Comparison of ENCODE assay signal across 8 cellular contexts in the genomic region with DNA sequence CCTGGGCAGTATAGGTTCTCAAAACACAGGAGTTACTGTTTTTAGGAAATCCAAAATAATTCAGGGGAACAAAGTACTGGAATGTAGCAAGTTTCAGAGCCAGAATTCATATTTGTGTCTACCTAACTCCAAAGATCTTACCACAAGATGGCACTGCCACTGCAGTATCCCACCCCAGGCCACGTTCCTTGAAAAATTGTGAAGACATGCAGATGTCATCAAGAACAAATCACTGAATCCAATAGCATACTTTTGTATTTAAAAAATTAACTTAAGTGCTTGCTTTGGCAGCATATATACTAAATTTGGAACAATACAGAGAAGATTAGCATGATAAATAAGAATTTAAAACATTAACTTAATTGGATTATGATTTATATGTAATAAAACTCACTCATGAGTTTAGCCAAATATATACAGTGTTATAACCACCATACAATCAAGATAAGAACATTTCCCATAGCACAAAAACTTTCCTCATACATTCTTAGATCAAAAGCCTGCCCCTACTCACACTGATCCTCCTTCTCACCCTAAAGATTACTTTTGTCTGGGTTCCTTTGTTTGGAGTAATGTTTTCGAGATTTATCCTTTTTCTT.
DNase-seq lines count a peak whose midpoint lies in the region; ATAC-seq and TF ChIP-seq lines count a peak whose summit lies in the region.

No MANE protein-coding gene starts in this region.

- in situ Hi-C loops in ACHN (cut with HindIII; ENCODE audit: low pct_ligation_motif_present, low pct_unique_long_range_greater_than_20kb, low sequenced_read_pairs) (no loop called here), GM13977 (cut with MboI; ENCODE audit: low pct_unique_long_range_greater_than_20kb, low sequenced_read_pairs, unreplicated experiment) (no loop called here)

- DNase-seq in ACHN: peak; percentile 38
- no peak for DNase-seq in GM13977 (ENCODE audit: low spot score)
- DNase-seq in SK-N-DZ (ENCODE audit: low spot score): peak; percentile 13
- peak; percentile 44 for DNase-seq in glomerular visceral epithelial cell (ENCODE audit: extremely low spot score)
- DNase-seq in NCI-H187 (lab: John Stamatoyannopoulos, UW): no peak

- ATAC-seq in HG03280 (IDR thresholded peaks at IDR 0.05; ENCODE audit: unreplicated experiment) (no peak), GM19455 (IDR thresholded peaks at IDR 0.05; ENCODE audit: unreplicated experiment) (no peak), GM21447 (IDR thresholded peaks at IDR 0.05; ENCODE audit: unreplicated experiment) (no peak)

- TF ChIP-seq CTCF in GM13977 (IDR thresholded peaks at IDR 0.05; ENCODE audit: extremely low read depth, insufficient read depth, missing control alignments): peak; percentile 23

Comparison
In these comparisons a context has a peak if more than half of its experiments do, and no peak if none do; other contexts are left out.
1. DNase-seq: peak in ACHN (single experiment), SK-N-DZ (single experiment) and glomerular visceral epithelial cell (single experiment); none in GM13977 (single experiment) and NCI-H187 (0 of 2).